In genomic region chr2:150127271-150127990, GRCh38 we compare ENCODE assay signal across 22 cellular contexts.
DNase-seq lines count a peak whose midpoint lies in the region; ATAC-seq and TF ChIP-seq lines count a peak whose summit lies in the region.
"Had no signal": no experiment of that assay in that cellular context is flagged by ENCODE, and none has a peak within 500 bp of the region (broad histone marks: within the 10 kb centered on the region; RNA-seq: fewer than 3 reads in every experiment).

No MANE protein-coding gene starts in this region.

- peaks cover 9% of the 10 kb centered on the region for H3K4me1 ChIP-seq in mesendoderm (ENCODE audit: control insufficient read depth, low read depth, low read length)
- H3K4me1 ChIP-seq: gastrocnemius medialis, psoas muscle had no signal

- no peak overlapping the region for H3K4me2 ChIP-seq in mesendoderm (ENCODE audit: low read length)

- H4K8ac ChIP-seq in mesendoderm (ENCODE audit: low read depth, low read length) = no peak overlapping the region

- H3K27ac ChIP-seq in brain microvascular endothelial cell (peak overlapping the region; percentile 93), mesendoderm (ENCODE audit: low read depth, low read length) (no peak overlapping the region)
- H3K27ac ChIP-seq: gastrocnemius medialis, neural progenitor cell, psoas muscle, stomach, upper lobe of left lung had no signal

- WGBS in mesendoderm (ENCODE audit: extremely low coverage, insufficient coverage, low lambda C conversion rate) = no CpG with 5 or more reads among the region's 6 CpGs

- H3K4ac ChIP-seq in mesendoderm (ENCODE audit: low read depth, low read length) = no peak overlapping the region

- H3K23ac ChIP-seq in mesendoderm (ENCODE audit: low read length) = no peak overlapping the region

- H3K18ac ChIP-seq in mesendoderm (ENCODE audit: low read length) = no peak overlapping the region

- H3K56ac ChIP-seq in mesendoderm (ENCODE audit: low read length) = no peak overlapping the region

- H3K9ac ChIP-seq in mesendoderm (ENCODE audit: low read length) = no peak overlapping the region
- H3K9ac ChIP-seq: neural progenitor cell had no signal

- no peaks in the 10 kb centered on the region for H3K79me1 ChIP-seq in mesendoderm (ENCODE audit: low read length)

- no peak overlapping the region for H2BK120ac ChIP-seq in mesendoderm (ENCODE audit: low read depth, low read length)

- ATAC-seq in HG02798 (IDR thresholded peaks at IDR 0.05; ENCODE audit: poor library complexity, unreplicated experiment) (peak; percentile 33), HG02840 (IDR thresholded peaks at IDR 0.05; ENCODE audit: low FRiP score, unreplicated experiment) (no peak), GM21360 (IDR thresholded peaks at IDR 0.05; ENCODE audit: unreplicated experiment) (no peak)
- ATAC-seq: activated CD4-positive, CD25-positive, alpha-beta regulatory T cell treated with anti-CD3 and anti-CD28 coated beads, Interleukin-2, amount 50 U/mL, for 24 hours; gastrocnemius medialis; left lobe of liver; psoas muscle had no signal

- H3K27me3 ChIP-seq in brain microvascular endothelial cell (replicated peaks) (no peaks in the 10 kb centered on the region), mesendoderm (ENCODE audit: insufficient read depth, low read length, poor library complexity) (no peaks in the 10 kb centered on the region)
- H3K27me3 ChIP-seq: gastrocnemius medialis, neural progenitor cell, SJSA1, stomach, upper lobe of left lung had no signal

- H2AK5ac ChIP-seq in mesendoderm (ENCODE audit: low read length) = no peak overlapping the region

- H3K4me3 ChIP-seq in GM12865 (ENCODE audit: low read depth, low read length) (no peak overlapping the region), brain microvascular endothelial cell (ENCODE audit: low read depth, low read length) (no peak overlapping the region), mesendoderm (ENCODE audit: low read length) (no peak overlapping the region)
- H3K4me3 ChIP-seq: gastrocnemius medialis, neural progenitor cell, psoas muscle, SJSA1, stomach, upper lobe of left lung had no signal

- no peak overlapping the region for H2BK15ac ChIP-seq in mesendoderm (replicated peaks; ENCODE audit: low read depth)

- in situ Hi-C loops in brain microvascular endothelial cell (cut with HindIII; ENCODE audit: low pct_ligation_motif_present, low sequenced_read_pairs) = no loop called here

- H4K5ac ChIP-seq in mesendoderm (ENCODE audit: low read length) = no peak overlapping the region

- no peaks in the 10 kb centered on the region for H3K79me2 ChIP-seq in mesendoderm (ENCODE audit: control insufficient read depth, insufficient read depth, low read length)

- DNase-seq in GM12865 (ENCODE audit: low read depth) (peak; percentile 67), brain microvascular endothelial cell (no peak), mesendoderm (peak; percentile 42), germinal center (ENCODE audit: low spot score) (no peak)
- no peak for DNase-seq in activated CD4-positive, alpha-beta T cell treated with anti-CD3 and anti-CD28 coated beads for 48 hours
- DNase-seq: activated naive CD8-positive, alpha-beta T cell treated with anti-CD3 and anti-CD28 coated beads, Interleukin-2, amount 10 ng/mL, durations not matched to agents 7 days and 5 days; gastrocnemius medialis; NCI-H1436; NCI-H2171; NCI-H774; psoas muscle; small intestine; stimulated activated CD4-positive, alpha-beta T cell treated with anti-CD3 and anti-CD28 coated beads, Interleukin-4, amount 100 ng/mL, for 24 hours; stomach; upper lobe of left lung had no signal

- H3K36me3 ChIP-seq in brain microvascular endothelial cell (replicated peaks) (no peaks in the 10 kb centered on the region), mesendoderm (ENCODE audit: control insufficient read depth, insufficient read depth, low read length) (no peaks in the 10 kb centered on the region)
- H3K36me3 ChIP-seq: gastrocnemius medialis, neural progenitor cell, SJSA1, stomach, upper lobe of left lung had no signal

- no peak overlapping the region for H2BK5ac ChIP-seq in mesendoderm (ENCODE audit: low read length)

- TF ChIP-seq CTCF in GM12865 (IDR thresholded peaks at IDR 0.05; ENCODE audit: insufficient read depth, low read depth, low read length, missing control alignments) (no peak), brain microvascular endothelial cell (IDR thresholded peaks at IDR 0.05; ENCODE audit: low read depth, low read length, missing control alignments) (no peak)

Comparison
In these comparisons a context has a peak if more than half of its experiments do, and no peak if none do; other contexts are left out.
1. DNase-seq: peak in GM12865 (single experiment) and mesendoderm (single experiment); none in brain microvascular endothelial cell (single experiment), germinal center (single experiment) and activated CD4-positive, alpha-beta T cell treated with anti-CD3 and anti-CD28 coated beads for 48 hours (single experiment).